9 cellular contexts compared by ENCODE assay signal in genomic region chr11:67465190-67465522, GRCh38. TPM values are rescaled to one million over a fixed set of nuclear protein-coding genes. Genes with fewer than 3 reads are reported as not detected.
A peak's percentile ranks its signal among the peaks of the same experiment; 100 is the strongest.
DNase-seq lines count a peak whose midpoint lies in the region; ATAC-seq and TF ChIP-seq lines count a peak whose summit lies in the region.
"Had no signal": no experiment of that assay in that cellular context is flagged by ENCODE, and none has a peak within 500 bp of the region (broad histone marks: within the 10 kb centered on the region; RNA-seq: fewer than 3 reads in every experiment).

No MANE protein-coding gene starts in this region.

- peak overlapping the region; percentile 66 for H3K4me3 ChIP-seq in HAP-1
- peak overlapping the region; percentile 44 to 61 for H3K4me3 ChIP-seq in gastroesophageal sphincter
- peak overlapping the region; percentile 69 to 76 (median 73) for H3K4me3 ChIP-seq in skeletal muscle tissue (ENCODE audit: low read length in 3 of 3)

- H3K9me3 ChIP-seq in HAP-1 (no peaks in the 10 kb centered on the region), gastroesophageal sphincter (no peaks in the 10 kb centered on the region), skeletal muscle tissue (ENCODE audit: control insufficient read depth in 3 of 3, low read length in 3 of 3) (no peaks in the 10 kb centered on the region)

- in situ Hi-C loops in HAP-1 (cut with MboI; ENCODE audit: low sequenced_read_pairs) (no loop called here), G401 (cut with HindIII; ENCODE audit: low sequenced_read_pairs) (no loop called here)

- ATAC-seq in gastroesophageal sphincter (no peak), GM19395 (IDR thresholded peaks at IDR 0.05; ENCODE audit: unreplicated experiment) (no peak)

- H3K27me3 ChIP-seq in HAP-1 (ENCODE audit: low read depth) = no peaks in the 10 kb centered on the region
- H3K27me3 ChIP-seq in gastroesophageal sphincter = no peaks in the 10 kb centered on the region
- H3K27me3 ChIP-seq in skeletal muscle tissue (ENCODE audit: control insufficient read depth in 3 of 3, insufficient read depth in 3 of 3, low read length in 3 of 3) = no peaks in the 10 kb centered on the region

- TF ChIP-seq POLR2A in gastroesophageal sphincter (IDR thresholded peaks at IDR 0.05) = no peak

- H3K4me1 ChIP-seq in HAP-1 (peaks cover 10% of the 10 kb centered on the region), gastroesophageal sphincter (peaks cover 0 to 60% (median 23%) of the 10 kb centered on the region in 3 donors), skeletal muscle tissue (ENCODE audit: control insufficient read depth in 3 of 3, insufficient read depth in 3 of 3, low read length in 3 of 3) (peaks cover 19 to 28% (median 21%) of the 10 kb centered on the region in 3 donors)

- H3K9ac ChIP-seq in skeletal muscle tissue (ENCODE audit: low read depth in 1 of 3, low read length in 3 of 3) = peak overlapping the region; percentile 43 to 74 (median 62)

- peak overlapping the region; percentile 98 for H3K27ac ChIP-seq in VCaP
- H3K27ac ChIP-seq in gastroesophageal sphincter = peak overlapping the region; percentile 68 to 95 (median 91)
- peak overlapping the region; percentile 76 for H3K27ac ChIP-seq in skeletal muscle tissue (ENCODE audit: low read depth, low read length)

- WGBS in gastroesophageal sphincter (ENCODE audit: low coverage in 1 of 2), 2 donors = 40 to 58% methylated on average over 1 to 3 of the region's 3 CpGs

- no peak for TF ChIP-seq EP300 in gastroesophageal sphincter (IDR thresholded peaks at IDR 0.05)

- DNase-seq in HAP-1 (ENCODE audit: low spot score in 2 of 2) (no peak), G401 (ENCODE audit: low spot score) (no peak), NCI-H82 treated with DMSO at 0.1 percent for 48 hours (lab: John Stamatoyannopoulos, UW; ENCODE audit: unreplicated experiment) (no peak), NCI-H2196 treated with DMSO at 0.1 percent for 48 hours (lab: John Stamatoyannopoulos, UW; ENCODE audit: unreplicated experiment) (no peak)

- H3K36me3 ChIP-seq in HAP-1 (replicated peaks) = no peaks in the 10 kb centered on the region
- H3K36me3 ChIP-seq in gastroesophageal sphincter = peaks cover 0 to 4% of the 10 kb centered on the region in 2 donors
- peaks cover 0 to 2% (median 0%) of the 10 kb centered on the region in 3 donors for H3K36me3 ChIP-seq in skeletal muscle tissue (ENCODE audit: control insufficient read depth in 3 of 3, insufficient read depth in 3 of 3, low read length in 3 of 3)

- no peak for TF ChIP-seq CTCF in VCaP (conservative IDR thresholded peaks at IDR 0.05)
- no peak for TF ChIP-seq CTCF in gastroesophageal sphincter (IDR thresholded peaks at IDR 0.05)

RNA-seq across cellular contexts. Expression of gene TMEM134, which starts 3.9 kb away (rescaled TPM):
- total RNA-seq in gastroesophageal sphincter (10 to 100 TPM; 22.2 to 35.2 (median 32.5) TPM), skeletal muscle tissue (17.2 TPM)
- 88.8 and 126 TPM in 2 replicates for total RNA-seq in G401 (2014; rRNA removed; shearing (Covaris generic))

RNA-seq across cellular contexts. Expression of gene CABP4, which starts 10.0 kb away (rescaled TPM):
- total RNA-seq in gastroesophageal sphincter = 1 to 10 TPM in 1 of 4 donors, under 1 TPM in 3; 0.13 to 2.4 (median 0.77) TPM
- 0.52 TPM for total RNA-seq in skeletal muscle tissue
- total RNA-seq in G401 (2014; rRNA removed; shearing (Covaris generic)) = not detected in 2 replicates

RNA-seq across cellular contexts. Expression of gene GPR152, which starts 12.6 kb away (rescaled TPM):
- total RNA-seq in gastroesophageal sphincter (not detected), skeletal muscle tissue (not detected)
- total RNA-seq in G401 (2014; rRNA removed; shearing (Covaris generic)) = not detected in 2 replicates
- total RNA-seq: esophagus mucosa had no signal

RNA-seq across cellular contexts. Expression of gene AIP, which starts 17.7 kb away (rescaled TPM):
- 10 to 100 TPM; 65.4 to 87.5 (median 78.1) TPM for total RNA-seq in gastroesophageal sphincter
- total RNA-seq in skeletal muscle tissue = 84.5 TPM
- 73.5 and 102 TPM in 2 replicates for total RNA-seq in G401 (2014; rRNA removed; shearing (Covaris generic))

RNA-seq across cellular contexts. Expression of gene CORO1B, which starts 21.9 kb away (rescaled TPM):
- total RNA-seq in gastroesophageal sphincter = 10 to 100 TPM; 48.3 to 82.4 (median 67.6) TPM
- total RNA-seq in skeletal muscle tissue = 34.4 TPM
- 177 and 184 TPM in 2 replicates for total RNA-seq in G401 (2014; rRNA removed; shearing (Covaris generic))
